10 cellular contexts compared by ENCODE assay signal in the genomic region with DNA sequence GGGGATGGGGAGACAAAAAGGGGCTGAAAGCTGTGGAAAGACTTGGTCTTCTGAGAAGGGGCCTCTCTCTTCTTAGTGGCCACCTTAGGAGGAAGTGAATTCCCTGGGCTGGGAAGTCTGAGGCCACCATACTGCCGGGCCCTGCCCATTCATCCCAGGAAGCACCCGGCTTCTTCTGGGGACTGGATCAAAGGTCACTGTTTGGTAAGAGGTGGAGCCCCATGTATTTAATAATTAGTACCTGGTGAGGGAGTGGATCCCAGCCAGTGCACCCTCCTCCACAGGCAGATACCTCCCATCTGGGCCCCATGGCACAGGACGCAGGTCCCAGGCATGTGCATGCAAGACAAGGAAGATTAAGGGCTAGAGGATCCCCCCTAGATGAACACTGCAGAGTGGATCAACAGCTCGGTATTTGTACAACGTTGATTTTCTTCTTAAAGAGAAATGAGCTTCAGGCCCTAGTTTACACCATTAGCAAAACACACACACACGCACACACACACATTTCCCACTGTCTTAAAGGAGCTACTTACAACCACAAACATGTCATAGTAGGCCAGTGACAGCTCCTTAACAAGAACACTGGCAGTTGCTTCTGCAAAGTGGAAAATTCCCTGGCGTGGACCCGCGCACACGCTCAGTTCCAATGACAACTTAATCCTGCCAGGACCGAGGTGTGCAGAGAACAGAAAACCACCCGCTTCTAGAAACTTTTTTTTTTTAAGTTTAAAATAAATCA.
A peak's percentile ranks its signal among the peaks of the same experiment; 100 is the strongest.
DNase-seq lines count a peak whose midpoint lies in the region; ATAC-seq and TF ChIP-seq lines count a peak whose summit lies in the region.
"Had no signal": no experiment of that assay in that cellular context is flagged by ENCODE, and none has a peak within 500 bp of the region (broad histone marks: within the 10 kb centered on the region; RNA-seq: fewer than 3 reads in every experiment).

No MANE protein-coding gene starts in this region.

- no peaks in the 10 kb centered on the region for H3K9me3 ChIP-seq in ascending aorta
- no peaks in the 10 kb centered on the region for H3K9me3 ChIP-seq in stomach

- no peak for TF ChIP-seq CTCF in ascending aorta (IDR thresholded peaks at IDR 0.05)
- no peak for TF ChIP-seq CTCF in stomach (IDR thresholded peaks at IDR 0.05)

- peak; percentile 22 for DNase-seq in DMS 273 (lab: John Stamatoyannopoulos, UW; ENCODE audit: unreplicated experiment)
- no peak for DNase-seq in DMS 273 treated with DMSO at 0.1 percent for 48 hours (lab: John Stamatoyannopoulos, UW)
- peak in 1 of 2 donors; percentile 84 for DNase-seq in ascending aorta (ENCODE audit: low spot score in 2 of 2)
- DNase-seq in stomach, result peak; percentile 61
- no peak for DNase-seq in epidermal melanocyte (ENCODE audit: insufficient read length, low spot score)
- DNase-seq: substantia nigra had no signal

- ATAC-seq in HG02885 (IDR thresholded peaks at IDR 0.05; ENCODE audit: poor library complexity, unreplicated experiment), result no peak
- ATAC-seq in GM21526 (IDR thresholded peaks at IDR 0.05; ENCODE audit: low FRiP score, unreplicated experiment), result no peak

- peaks cover 43 to 92% of the 10 kb centered on the region in 2 donors for H3K4me1 ChIP-seq in ascending aorta
- peaks cover 81 to 98% (median 95%) of the 10 kb centered on the region in 4 donors for H3K4me1 ChIP-seq in stomach

- intact Hi-C loops in ascending aorta (cut with DNase I) (loop anchor here (2.0 kb wide), 1 partner anchor 20 kb away; no protein-coding TSS in a partner anchor), stomach (cut with DNase I; ENCODE audit: low total_unique reads) (no loop called here)

- TF ChIP-seq POLR2A in stomach (IDR thresholded peaks at IDR 0.05), result no peak

- H3K36me3 ChIP-seq in ascending aorta (no peaks in the 10 kb centered on the region), stomach (no peaks in the 10 kb centered on the region)

- TF ChIP-seq EP300 in stomach (IDR thresholded peaks at IDR 0.05), result no peak

- H3K27me3 ChIP-seq in ascending aorta (no peaks in the 10 kb centered on the region), layer of hippocampus (ENCODE audit: control insufficient read depth, insufficient read depth, low read length) (no peaks in the 10 kb centered on the region), stomach (no peaks in the 10 kb centered on the region)

- no peak overlapping the region for H3K4me3 ChIP-seq in ascending aorta
- H3K4me3 ChIP-seq in stomach, result no peak overlapping the region

- peak overlapping the region; percentile 85 to 95 for H3K27ac ChIP-seq in ascending aorta
- H3K27ac ChIP-seq in layer of hippocampus (ENCODE audit: low read depth, low read length), result peak overlapping the region; percentile 13
- peak overlapping the region; percentile 1 to 87 (median 81) for H3K27ac ChIP-seq in stomach
- H3K27ac ChIP-seq: 22Rv1 had no signal

- 20 to 37% (median 26%) methylated on average over 12 of the region's 12 CpGs for WGBS in stomach, 5 donors

Comparison
In these comparisons a context has a peak if more than half of its experiments do, and no peak if none do; other contexts are left out.
1. DNase-seq: peak in DMS 273 (single experiment) and stomach (single experiment); none in DMS 273 treated with DMSO at 0.1 percent for 48 hours (single experiment) and epidermal melanocyte (single experiment).
2. H3K27ac ChIP-seq: peak in every context shown above with its lines; median percentile 90 in ascending aorta; 81 in stomach; 13 in layer of hippocampus.